Comparison of ENCODE assay signal across 24 cellular contexts in genomic region chr15:50736823-50737222, GRCh38. TPM values are rescaled to one million over a fixed set of nuclear protein-coding genes. Genes with fewer than 3 reads are reported as not detected.
A peak's percentile ranks its signal among the peaks of the same experiment; 100 is the strongest.
DNase-seq lines count a peak whose midpoint lies in the region; ATAC-seq, FAIRE-seq and TF ChIP-seq lines count a peak whose summit lies in the region.
"Had no signal": no experiment of that assay in that cellular context is flagged by ENCODE, and none has a peak within 500 bp of the region (broad histone marks: within the 10 kb centered on the region; RNA-seq: fewer than 3 reads in every experiment).

No MANE protein-coding gene starts in this region.

- no peak for TF ChIP-seq POLR2A in H54 (IDR thresholded peaks at IDR 0.05; ENCODE audit: low read depth, low read length)
- no peak for TF ChIP-seq POLR2A in esophagus muscularis mucosa (IDR thresholded peaks at IDR 0.05; ENCODE audit: low read depth)

- TF ChIP-seq CTCF in osteocyte (IDR thresholded peaks at IDR 0.05) (no peak), esophagus muscularis mucosa (IDR thresholded peaks at IDR 0.05) (no peak)

- H3K4me1 ChIP-seq in esophagus muscularis mucosa = no peaks in the 10 kb centered on the region
- H3K4me1 ChIP-seq: BLaER1 had no signal

- WGBS in esophagus muscularis mucosa = 91% methylated on average over 8 of the region's 8 CpGs

- no peaks in the 10 kb centered on the region for H3K9me3 Mint-ChIP-seq in activated T-cell treated with anti-CD3 and anti-CD28 coated beads, Interleukin-2, amount 50 U/mL, for 24 hours
- no peaks in the 10 kb centered on the region for H3K9me3 Mint-ChIP-seq in activated T-cell treated with anti-CD3 and anti-CD28 coated beads, Interleukin-2, amount 50 U/mL, for 72 hours
- H3K9me3 Mint-ChIP-seq in osteocyte (ENCODE audit: unreplicated experiment) = no peaks in the 10 kb centered on the region
- H3K9me3 Mint-ChIP-seq: CD8-positive, alpha-beta T cell; H9 had no signal

- ATAC-seq in activated T-cell treated with anti-CD3 and anti-CD28 coated beads, Interleukin-2, amount 50 U/mL, for 72 hours (replicated peaks in 1 of 2) = no peak
- ATAC-seq in left lobe of liver = peak; percentile 60
- ATAC-seq: CD8-positive, alpha-beta T cell; HCT116 had no signal

- no peaks in the 10 kb centered on the region for H3K27me3 ChIP-seq in esophagus muscularis mucosa
- H3K27me3 ChIP-seq: BLaER1 had no signal

- no peaks in the 10 kb centered on the region for H3K4me1 Mint-ChIP-seq in activated T-cell treated with anti-CD3 and anti-CD28 coated beads, Interleukin-2, amount 50 U/mL, for 24 hours (ENCODE audit: low read depth)
- no peaks in the 10 kb centered on the region for H3K4me1 Mint-ChIP-seq in activated T-cell treated with anti-CD3 and anti-CD28 coated beads, Interleukin-2, amount 50 U/mL, for 72 hours (ENCODE audit: low read depth)
- peaks cover 4% of the 10 kb centered on the region for H3K4me1 Mint-ChIP-seq in osteocyte (ENCODE audit: unreplicated experiment)
- H3K4me1 Mint-ChIP-seq: B cell, H9 had no signal

- H3K4me3 ChIP-seq in esophagus muscularis mucosa = no peak overlapping the region
- H3K4me3 ChIP-seq: BLaER1, GM23248 had no signal

- H3K27me3 Mint-ChIP-seq in activated T-cell treated with anti-CD3 and anti-CD28 coated beads, Interleukin-2, amount 50 U/mL, for 24 hours = no peaks in the 10 kb centered on the region
- H3K27me3 Mint-ChIP-seq in activated T-cell treated with anti-CD3 and anti-CD28 coated beads, Interleukin-2, amount 50 U/mL, for 72 hours (ENCODE audit: low read depth) = no peaks in the 10 kb centered on the region
- H3K27me3 Mint-ChIP-seq in osteocyte (ENCODE audit: unreplicated experiment) = no peaks in the 10 kb centered on the region
- H3K27me3 Mint-ChIP-seq: B cell; CD4-positive, CD25-positive, alpha-beta regulatory T cell had no signal

- no peak overlapping the region for H3K4me3 Mint-ChIP-seq in activated T-cell treated with anti-CD3 and anti-CD28 coated beads, Interleukin-2, amount 50 U/mL, for 24 hours
- H3K4me3 Mint-ChIP-seq in activated T-cell treated with anti-CD3 and anti-CD28 coated beads, Interleukin-2, amount 50 U/mL, for 72 hours = no peak overlapping the region
- no peak overlapping the region for H3K4me3 Mint-ChIP-seq in osteocyte (ENCODE audit: unreplicated experiment)
- H3K4me3 Mint-ChIP-seq: B cell; CD4-positive, CD25-positive, alpha-beta regulatory T cell; CD8-positive, alpha-beta T cell; H9 had no signal

- no peak for DNase-seq in activated T-cell treated with anti-CD3 and anti-CD28 coated beads, Interleukin-2, amount 50 U/mL, for 24 hours
- DNase-seq in activated T-cell treated with anti-CD3 and anti-CD28 coated beads, Interleukin-2, amount 50 U/mL, for 72 hours = no peak
- no peak for DNase-seq in left lobe of liver (ENCODE audit: low spot score)
- no peak for DNase-seq in osteocyte (ENCODE audit: extremely low spot score, unreplicated experiment)
- DNase-seq in NCI-H1436 (lab: John Stamatoyannopoulos, UW) = no peak
- no peak for DNase-seq in H54 (ENCODE audit: insufficient read length, low spot score)
- DNase-seq in stimulated activated CD4-positive, alpha-beta T cell treated with anti-CD3 and anti-CD28 coated beads, Interleukin-4, amount 100 ng/mL, for 1 hour = no peak
- no peak for DNase-seq in esophagus muscularis mucosa (ENCODE audit: extremely low spot score)
- DNase-seq: Caco-2; CD4-positive, CD25-positive, alpha-beta regulatory T cell; CD8-positive, alpha-beta T cell; DMS153; DND-41; GM23248; H9 had no signal

- H3K36me3 ChIP-seq in esophagus muscularis mucosa = peaks cover 47 to 98% (median 80%) of the 10 kb centered on the region in 4 donors

- no peak for FAIRE-seq in H54 (lab: Jason Lieb, UNC)
- FAIRE-seq: G401.6, GM12892, GM19239, H1 had no signal

- no peaks in the 10 kb centered on the region for H3K9me3 ChIP-seq in esophagus muscularis mucosa
- H3K9me3 ChIP-seq: BLaER1, Caco-2 had no signal

- intact Hi-C loops in esophagus muscularis mucosa (cut with DNase I) = no loop called here

- H3K36me3 Mint-ChIP-seq in activated T-cell treated with anti-CD3 and anti-CD28 coated beads, Interleukin-2, amount 50 U/mL, for 24 hours (ENCODE audit: low read depth) = peaks cover 74% of the 10 kb centered on the region
- H3K36me3 Mint-ChIP-seq in activated T-cell treated with anti-CD3 and anti-CD28 coated beads, Interleukin-2, amount 50 U/mL, for 72 hours (ENCODE audit: insufficient read depth in 2 of 2) = peaks cover 7 to 25% of the 10 kb centered on the region in 2 donors
- H3K36me3 Mint-ChIP-seq in osteocyte (ENCODE audit: unreplicated experiment) = peaks cover 36% of the 10 kb centered on the region

- peak overlapping the region; percentile 27 for H3K27ac Mint-ChIP-seq in activated T-cell treated with anti-CD3 and anti-CD28 coated beads, Interleukin-2, amount 50 U/mL, for 24 hours
- H3K27ac Mint-ChIP-seq in activated T-cell treated with anti-CD3 and anti-CD28 coated beads, Interleukin-2, amount 50 U/mL, for 72 hours = no peak overlapping the region
- H3K27ac Mint-ChIP-seq in osteocyte (ENCODE audit: unreplicated experiment) = peak overlapping the region; percentile 50
- H3K27ac Mint-ChIP-seq: B cell; CD4-positive, CD25-positive, alpha-beta regulatory T cell; CD8-positive, alpha-beta T cell; H9 had no signal

- no peak overlapping the region for H3K27ac ChIP-seq in esophagus muscularis mucosa (replicated peaks in 1 of 4)
- H3K27ac ChIP-seq: 22Rv1, BLaER1, C4-2B, GM23248 had no signal

- TF ChIP-seq EP300 in esophagus muscularis mucosa (IDR thresholded peaks at IDR 0.05) = no peak

RNA-seq across cellular contexts. Expression of gene SPPL2A, which starts 28.7 kb away (rescaled TPM):
- total RNA-seq in activated T-cell treated with anti-CD3 and anti-CD28 coated beads, Interleukin-2, amount 50 U/mL, for 72 hours = 100 to 1,000 TPM; 130 to 157 TPM
- 101 TPM for total RNA-seq in left lobe of liver
- total RNA-seq in osteocyte = 111 and 118 TPM in 2 replicates
- total RNA-seq in esophagus muscularis mucosa = 100 to 1,000 TPM; 122 to 132 (median 128) TPM

RNA-seq across cellular contexts. Expression of gene TRPM7, which starts 50.2 kb away (rescaled TPM):
- 10 to 100 TPM; 58.5 to 58.7 TPM for total RNA-seq in activated T-cell treated with anti-CD3 and anti-CD28 coated beads, Interleukin-2, amount 50 U/mL, for 72 hours
- total RNA-seq in left lobe of liver = 21.6 TPM
- 51.8 and 53.6 TPM in 2 replicates for total RNA-seq in osteocyte
- 10 to 100 TPM; 27.9 to 39.9 (median 33.9) TPM for total RNA-seq in esophagus muscularis mucosa
